2 cellular contexts compared by ENCODE assay signal in genomic region chr16:89670496-89671431, GRCh38.
TF ChIP-seq lines count a peak whose summit lies in the region.

No MANE protein-coding gene starts in this region.

TF ChIP-seq in HCT116, 20 proteins besides CTCF, POLR2A, EP300 and RAD21:
- no peak for TF ChIP-seq EZH2 (IDR thresholded peaks at IDR 0.05)
- TF ChIP-seq ZFX (IDR thresholded peaks at IDR 0.05), result no peak

TF ChIP-seq in SK-N-SH, 30 proteins besides CTCF, POLR2A, EP300 and RAD21:
- no peak for TF ChIP-seq USF2 (IDR thresholded peaks at IDR 0.05; ENCODE audit: borderline replicate concordance, low read depth, low read length)
- no peak for TF ChIP-seq USF1 (IDR thresholded peaks at IDR 0.05; ENCODE audit: borderline replicate concordance, low read depth)
- no peak for TF ChIP-seq CHD2 (IDR thresholded peaks at IDR 0.05; ENCODE audit: low read length, partially characterized antibody)
- TF ChIP-seq EZH2phosphoT487 (IDR thresholded peaks at IDR 0.05; ENCODE audit: borderline replicate concordance, low read depth), result no peak
- peak; percentile 48; the same call in 1 of the 2 replicates for TF ChIP-seq JUND (IDR thresholded peaks at IDR 0.05)
- peak; percentile 62 for TF ChIP-seq FOSL2 (IDR thresholded peaks at IDR 0.05; ENCODE audit: borderline replicate concordance, low read depth)
TF ChIP-seq in SK-N-SH: peak in this region for 2.
